Comparison of ENCODE assay signal across 8 cellular contexts in genomic region chr2:191758420-191759199, GRCh38.
DNase-seq lines count a peak whose midpoint lies in the region; ATAC-seq and TF ChIP-seq lines count a peak whose summit lies in the region.

No MANE protein-coding gene starts in this region.

- H3K27me3 Mint-ChIP-seq in dendritic cell treated with granulocyte-macrophage colony-stimulating factor and Interleukin-4, amounts not matched to agents 40 ng/mL and 50 ng/mL, for 4 days: no peaks in the 10 kb centered on the region

- H3K27ac ChIP-seq in tibial nerve: no peak overlapping the region

- peak; percentile 67 for TF ChIP-seq CTCF in AG04449 (IDR thresholded peaks at IDR 0.05; ENCODE audit: insufficient read depth, low read length, missing control alignments)
- peak; percentile 64 for TF ChIP-seq CTCF in WI38 (IDR thresholded peaks at IDR 0.05; ENCODE audit: low read depth, low read length)
- peak in 3 of 5 experiments; percentile 23 to 48 (median 28) for TF ChIP-seq CTCF in tibial nerve (IDR thresholded peaks at IDR 0.05)

- no peak for DNase-seq in AG04449 (ENCODE audit: low read depth, low spot score)
- peak; percentile 49 for DNase-seq in NCI-H1694 (lab: John Stamatoyannopoulos, UW)
- peak; percentile 28 for DNase-seq in medulla oblongata (ENCODE audit: extremely low spot score)
- DNase-seq in tibial nerve (ENCODE audit: low spot score in 2 of 2): peak in 1 of 2 donors; percentile 7

- TF ChIP-seq POLR2A in tibial nerve (IDR thresholded peaks at IDR 0.05): no peak

- no peaks in the 10 kb centered on the region for H3K4me1 ChIP-seq in tibial nerve

- H3K9me3 Mint-ChIP-seq in dendritic cell treated with granulocyte-macrophage colony-stimulating factor and Interleukin-4, amounts not matched to agents 40 ng/mL and 50 ng/mL, for 4 days: no peaks in the 10 kb centered on the region

- H3K4me3 Mint-ChIP-seq in dendritic cell treated with granulocyte-macrophage colony-stimulating factor and Interleukin-4, amounts not matched to agents 40 ng/mL and 50 ng/mL, for 4 days: peak overlapping the region; percentile 36

- ATAC-seq in GM18511 (IDR thresholded peaks at IDR 0.05; ENCODE audit: unreplicated experiment): peak; percentile 100
- peak; percentile 100 for ATAC-seq in HG02884 (IDR thresholded peaks at IDR 0.05; ENCODE audit: unreplicated experiment)

- no peaks in the 10 kb centered on the region for H3K36me3 Mint-ChIP-seq in dendritic cell treated with granulocyte-macrophage colony-stimulating factor and Interleukin-4, amounts not matched to agents 40 ng/mL and 50 ng/mL, for 4 days (ENCODE audit: low read depth)

- 67 to 78% methylated on average over 13 of the region's 13 CpGs for WGBS in tibial nerve, 2 donors

- H3K4me3 ChIP-seq in AG04449 (ENCODE audit: low read depth, low read length) (no peak overlapping the region), WI38 (ENCODE audit: low read depth, low read length) (no peak overlapping the region), tibial nerve (no peak overlapping the region)

- TF ChIP-seq EP300 in tibial nerve (IDR thresholded peaks at IDR 0.05): no peak

- CTCF ChIA-PET in AG04449 (lab: Yijun Ruan, JAX): interaction anchor here (1.0 to 2.9 kb wide), 9 partner anchors 9 to 203 kb away, joined by 3 to 12 read pairs (median 3); no protein-coding TSS in a partner anchor

- H3K27me3 ChIP-seq in tibial nerve: no peaks in the 10 kb centered on the region

- intact Hi-C loops in dendritic cell treated with granulocyte-macrophage colony-stimulating factor and Interleukin-4, amounts not matched to agents 40 ng/mL and 50 ng/mL, for 4 days (cut with micrococcal nuclease): no loop called here

- no peaks in the 10 kb centered on the region for H3K36me3 ChIP-seq in tibial nerve

- H3K27ac Mint-ChIP-seq in dendritic cell treated with granulocyte-macrophage colony-stimulating factor and Interleukin-4, amounts not matched to agents 40 ng/mL and 50 ng/mL, for 4 days: peak overlapping the region; percentile 31

- peaks cover 6% of the 10 kb centered on the region for H3K4me1 Mint-ChIP-seq in dendritic cell treated with granulocyte-macrophage colony-stimulating factor and Interleukin-4, amounts not matched to agents 40 ng/mL and 50 ng/mL, for 4 days (ENCODE audit: low read depth)

- H3K9me3 ChIP-seq in tibial nerve: no peaks in the 10 kb centered on the region

- POLR2A ChIA-PET in AG04449 (lab: Yijun Ruan, JAX): no interaction called here
